Comparison of ENCODE assay signal across 11 cellular contexts in the genomic region with DNA sequence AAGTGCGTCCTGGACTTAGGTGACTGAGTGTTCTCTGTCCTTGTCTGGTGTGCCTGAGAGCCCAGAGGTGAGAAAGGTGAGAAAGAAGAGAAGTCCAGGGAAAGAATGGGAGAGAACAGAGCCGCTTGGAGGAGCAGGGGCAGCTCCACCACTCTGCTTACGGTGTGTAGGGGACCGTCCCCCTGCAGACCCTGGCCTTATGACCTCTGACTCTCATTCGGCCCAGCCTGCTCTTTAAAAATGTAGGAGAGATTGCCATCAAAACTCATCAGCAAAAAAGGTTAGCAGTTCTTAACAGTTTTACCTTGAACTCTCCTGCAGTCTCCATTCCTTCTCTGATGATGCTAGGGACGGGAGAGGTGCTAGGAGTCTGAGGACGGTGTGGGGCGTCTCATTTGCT. TPM values are rescaled to one million over a fixed set of nuclear protein-coding genes. Genes with fewer than 3 reads are reported as not detected.
DNase-seq lines count a peak whose midpoint lies in the region; ATAC-seq and TF ChIP-seq lines count a peak whose summit lies in the region.
"Had no signal": no experiment of that assay in that cellular context is flagged by ENCODE, and none has a peak within 500 bp of the region (broad histone marks: within the 10 kb centered on the region; RNA-seq: fewer than 3 reads in every experiment).

No MANE protein-coding gene starts in this region.

- ATAC-seq in activated naive CD4-positive, alpha-beta T cell treated with anti-CD3 and anti-CD28 coated beads, Interleukin-2, amount 50 U/mL, for 72 hours: no peak
- ATAC-seq in activated B cell treated with CpG ODN at 0.5 μM for 24 hours (ENCODE audit: low read depth): no peak
- ATAC-seq in Right ventricle myocardium inferior: no peak
- no peak for ATAC-seq in HG02938 (IDR thresholded peaks at IDR 0.05; ENCODE audit: unreplicated experiment)

- peak overlapping the region; percentile 2 for H3K4me3 Mint-ChIP-seq in activated naive CD4-positive, alpha-beta T cell treated with anti-CD3 and anti-CD28 coated beads for 36 hours
- peak overlapping the region; percentile 32 for H3K4me3 Mint-ChIP-seq in activated B cell treated with CpG ODN at 0.5 μM for 24 hours

- no peaks in the 10 kb centered on the region for H3K27me3 Mint-ChIP-seq in activated naive CD4-positive, alpha-beta T cell treated with anti-CD3 and anti-CD28 coated beads for 36 hours (ENCODE audit: low read depth)
- no peaks in the 10 kb centered on the region for H3K27me3 Mint-ChIP-seq in activated B cell treated with CpG ODN at 0.5 μM for 24 hours
- H3K27me3 Mint-ChIP-seq: memory B cell had no signal

- no peak overlapping the region for H3K27ac Mint-ChIP-seq in activated naive CD4-positive, alpha-beta T cell treated with anti-CD3 and anti-CD28 coated beads for 36 hours
- no peak overlapping the region for H3K27ac Mint-ChIP-seq in activated naive CD4-positive, alpha-beta T cell treated with anti-CD3 and anti-CD28 coated beads, Interleukin-2, amount 50 U/mL, for 72 hours
- H3K27ac Mint-ChIP-seq in activated B cell treated with CpG ODN at 0.5 μM for 24 hours: no peak overlapping the region
- H3K27ac Mint-ChIP-seq: memory B cell had no signal

- DNase-seq in activated naive CD4-positive, alpha-beta T cell treated with anti-CD3 and anti-CD28 coated beads for 36 hours: no peak
- DNase-seq in activated naive CD4-positive, alpha-beta T cell treated with anti-CD3 and anti-CD28 coated beads, Interleukin-2, amount 50 U/mL, for 72 hours (ENCODE audit: low spot score in 2 of 2): no peak
- DNase-seq in activated B cell treated with CpG ODN at 0.5 μM for 24 hours (no peak), hepatocyte (ENCODE audit: low spot score) (no peak), suprapubic skin (ENCODE audit: low spot score in 2 of 2) (no peak), Right ventricle myocardium inferior (ENCODE audit: missing footprints) (no peak), middle frontal gyrus (ENCODE audit: extremely low spot score, low spot score) (no peak)

- no peak overlapping the region for H2AFZ ChIP-seq in hepatocyte

- POLR2A ChIA-PET in activated B cell treated with CpG ODN at 0.5 μM for 24 hours (lab: Charles Lee): no interaction called here

- H3K36me3 ChIP-seq in hepatocyte (replicated peaks; ENCODE audit: insufficient read depth, low read depth) (no peaks in the 10 kb centered on the region), suprapubic skin (no peaks in the 10 kb centered on the region)

- no peaks in the 10 kb centered on the region for H3K9me3 Mint-ChIP-seq in activated naive CD4-positive, alpha-beta T cell treated with anti-CD3 and anti-CD28 coated beads for 36 hours
- no peaks in the 10 kb centered on the region for H3K9me3 Mint-ChIP-seq in activated naive CD4-positive, alpha-beta T cell treated with anti-CD3 and anti-CD28 coated beads, Interleukin-2, amount 50 U/mL, for 72 hours
- no peaks in the 10 kb centered on the region for H3K9me3 Mint-ChIP-seq in activated B cell treated with CpG ODN at 0.5 μM for 24 hours
- H3K9me3 Mint-ChIP-seq: memory B cell had no signal

- WGBS in hepatocyte (ENCODE audit: low lambda C conversion rate, missing lambda C conversion rate): 59% methylated on average over 8 of the region's 8 CpGs
- 78% methylated on average over 8 of the region's 8 CpGs for WGBS in suprapubic skin

- H3K27ac ChIP-seq in hepatocyte (no peak overlapping the region), suprapubic skin (no peak overlapping the region)
- H3K27ac ChIP-seq: C4-2B, SJSA1 had no signal

- H3K4me1 ChIP-seq in hepatocyte (ENCODE audit: insufficient read depth): peaks cover 21% of the 10 kb centered on the region
- peaks cover 29% of the 10 kb centered on the region for H3K4me1 ChIP-seq in suprapubic skin

- no peaks in the 10 kb centered on the region for H3K36me3 Mint-ChIP-seq in activated naive CD4-positive, alpha-beta T cell treated with anti-CD3 and anti-CD28 coated beads for 36 hours (ENCODE audit: low read depth)
- H3K36me3 Mint-ChIP-seq in activated naive CD4-positive, alpha-beta T cell treated with anti-CD3 and anti-CD28 coated beads, Interleukin-2, amount 50 U/mL, for 72 hours: peaks cover 12 to 21% of the 10 kb centered on the region in 2 donors
- peaks cover 3% of the 10 kb centered on the region for H3K36me3 Mint-ChIP-seq in activated B cell treated with CpG ODN at 0.5 μM for 24 hours (ENCODE audit: low read depth)

- H3K4me3 ChIP-seq in hepatocyte: no peak overlapping the region
- peak overlapping the region; percentile 99 for H3K4me3 ChIP-seq in suprapubic skin
- H3K4me3 ChIP-seq: SJSA1 had no signal

- H3K9me2 ChIP-seq in hepatocyte (replicated peaks; ENCODE audit: insufficient read depth): no peaks in the 10 kb centered on the region

- no peaks in the 10 kb centered on the region for H3K27me3 ChIP-seq in hepatocyte
- H3K27me3 ChIP-seq in suprapubic skin: no peaks in the 10 kb centered on the region
- H3K27me3 ChIP-seq: SJSA1 had no signal

- TF ChIP-seq EP300 in suprapubic skin (IDR thresholded peaks at IDR 0.05): no peak

- TF ChIP-seq POLR2A in suprapubic skin (IDR thresholded peaks at IDR 0.05): no peak

- H3K4me2 ChIP-seq in hepatocyte: peak overlapping the region; percentile 92

- intact Hi-C loops in activated naive CD4-positive, alpha-beta T cell treated with anti-CD3 and anti-CD28 coated beads for 36 hours (cut with micrococcal nuclease): loop anchor here (2.0 to 5.0 kb wide), 2 partner anchors 255 to 329 kb away; a partner anchor contains a TSS
- intact Hi-C loops in activated B cell treated with CpG ODN at 0.5 μM for 24 hours (cut with micrococcal nuclease) (loop anchor here (2.0 kb wide), 2 partner anchors 329 to 393 kb away; a partner anchor contains a TSS), Right ventricle myocardium inferior (cut with DNase I) (no loop called here)

- CTCF ChIA-PET in activated naive CD4-positive, alpha-beta T cell treated with anti-CD3 and anti-CD28 coated beads for 36 hours (lab: Charles Lee): interaction anchor here (0.7 kb wide), 1 partner anchor 157 kb away, joined by 3 read pairs; no protein-coding TSS in a partner anchor
- CTCF ChIA-PET in activated B cell treated with CpG ODN at 0.5 μM for 24 hours (lab: Charles Lee): no interaction called here

- H3K79me2 ChIP-seq in hepatocyte: peaks cover 67% of the 10 kb centered on the region

- TF ChIP-seq CTCF in activated B cell treated with CpG ODN at 0.5 μM for 24 hours (IDR thresholded peaks at IDR 0.05): no peak
- no peak for TF ChIP-seq CTCF in hepatocyte (IDR thresholded peaks at IDR 0.05; ENCODE audit: poor library complexity)
- no peak for TF ChIP-seq CTCF in suprapubic skin (IDR thresholded peaks at IDR 0.05)

- H3K9me3 ChIP-seq in hepatocyte (ENCODE audit: low read depth) (no peaks in the 10 kb centered on the region), suprapubic skin (no peaks in the 10 kb centered on the region)

- peaks cover 39% of the 10 kb centered on the region for H4K20me1 ChIP-seq in hepatocyte (ENCODE audit: insufficient read depth, poor library complexity, severe bottlenecking)

- peaks cover 49% of the 10 kb centered on the region for H3K4me1 Mint-ChIP-seq in activated naive CD4-positive, alpha-beta T cell treated with anti-CD3 and anti-CD28 coated beads for 36 hours (ENCODE audit: low read depth)
- peaks cover 26% of the 10 kb centered on the region for H3K4me1 Mint-ChIP-seq in activated B cell treated with CpG ODN at 0.5 μM for 24 hours

RNA-seq across cellular contexts. Expression of a gene that starts 2.0 kb away (rescaled TPM):
- 1 to 10 TPM; 8.3 to 8.6 TPM for total RNA-seq in activated naive CD4-positive, alpha-beta T cell treated with anti-CD3 and anti-CD28 coated beads for 36 hours
- total RNA-seq in activated naive CD4-positive, alpha-beta T cell treated with anti-CD3 and anti-CD28 coated beads, Interleukin-2, amount 50 U/mL, for 72 hours: 10 to 100 TPM; 11.9 to 12.3 TPM
- total RNA-seq in activated B cell treated with CpG ODN at 0.5 μM for 24 hours: 7.1 and 8.8 TPM in 2 replicates
- 42.0 and 46.9 TPM in 2 replicates for total RNA-seq in hepatocyte
- polyA plus RNA-seq in hepatocyte: 17.9 and 20.0 TPM in 2 replicates
- 10 to 100 TPM; 17.5 to 24.7 (median 21.7) TPM for total RNA-seq in suprapubic skin
- total RNA-seq in Right ventricle myocardium inferior: 10.1 TPM
